Comparison of ENCODE assay signal across 13 cellular contexts in the genomic region with DNA sequence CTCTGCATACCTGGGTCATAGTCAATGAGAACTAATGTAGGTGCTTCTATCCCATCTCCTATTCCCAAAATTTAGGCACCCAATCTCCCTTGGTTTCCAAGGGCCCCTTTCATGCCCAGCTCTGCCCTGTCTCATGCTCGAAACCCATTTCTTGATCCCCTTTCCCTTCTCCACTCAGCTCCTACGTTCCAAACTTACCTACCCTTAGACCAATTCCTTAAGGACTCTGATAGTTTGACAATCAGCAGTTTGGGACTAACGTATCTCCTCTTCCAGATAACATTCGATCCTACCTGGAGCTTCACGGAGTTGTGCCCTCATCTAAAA.
A peak's percentile ranks its signal among the peaks of the same experiment; 100 is the strongest.
DNase-seq lines count a peak whose midpoint lies in the region; ATAC-seq, FAIRE-seq and TF ChIP-seq lines count a peak whose summit lies in the region.
"Had no signal": no experiment of that assay in that cellular context is flagged by ENCODE, and none has a peak within 500 bp of the region (broad histone marks: within the 10 kb centered on the region; RNA-seq: fewer than 3 reads in every experiment).

No MANE protein-coding gene starts in this region.

- H3K4me1 ChIP-seq in RWPE2 (ENCODE audit: insufficient read depth, poor library complexity, severe bottlenecking) (peaks cover 3% of the 10 kb centered on the region), esophagus (ENCODE audit: control insufficient read depth in 2 of 2, insufficient read depth in 2 of 2, low read length in 1 of 2) (peaks cover 0 to 3% of the 10 kb centered on the region in 2 donors), prostate gland (replicated peaks) (peaks cover 4% of the 10 kb centered on the region)

- TF ChIP-seq CTCF in 22Rv1 (IDR thresholded peaks at IDR 0.05) (peak; percentile 43), RWPE2 (IDR thresholded peaks at IDR 0.05; ENCODE audit: poor library complexity, severe bottlenecking) (peak; percentile 34), prostate gland (IDR thresholded peaks at IDR 0.05) (no peak)

- H3K4me3 ChIP-seq in RWPE2 (ENCODE audit: severe bottlenecking) = no peak overlapping the region
- no peak overlapping the region for H3K4me3 ChIP-seq in esophagus (ENCODE audit: low read depth in 1 of 2, low read length in 2 of 2)
- no peak overlapping the region for H3K4me3 ChIP-seq in prostate gland

- no peak for DNase-seq in RWPE2 (ENCODE audit: low spot score)
- no peak for DNase-seq in prostate gland (ENCODE audit: low spot score)
- no peak for DNase-seq in erythroblast (lab: John Stamatoyannopoulos, UW)
- DNase-seq in HCEC 1CT = no peak
- no peak for DNase-seq in GM12891 (ENCODE audit: insufficient read length, low spot score)
- DNase-seq: effector CD4-positive, alpha-beta T cell; Kasumi-1; stimulated activated CD4-positive, alpha-beta T cell treated with anti-CD3 and anti-CD28 coated beads, Interleukin-4, amount 100 ng/mL, for 24 hours had no signal

- no peak for FAIRE-seq in GM12891 (lab: Jason Lieb, UNC)
- FAIRE-seq: RCC 7860 had no signal

- TF ChIP-seq POLR2A in prostate gland (IDR thresholded peaks at IDR 0.05) = no peak
- no peak for TF ChIP-seq POLR2A in erythroblast (IDR thresholded peaks at IDR 0.05; ENCODE audit: low read length)
- no peak for TF ChIP-seq POLR2A in GM12891 (IDR thresholded peaks at IDR 0.05; ENCODE audit: low read depth, low read length)

- intact Hi-C loops in prostate gland (cut with DNase I) = loop anchor here (10.0 kb wide), 1 partner anchor 168 kb away; a partner anchor contains a TSS

- ATAC-seq in RWPE2 (ENCODE audit: low read depth) (no peak), GM19324 (IDR thresholded peaks at IDR 0.05; ENCODE audit: low FRiP score, unreplicated experiment) (no peak)

- H3K36me3 ChIP-seq in RWPE2 (ENCODE audit: low read depth) = no peaks in the 10 kb centered on the region
- no peaks in the 10 kb centered on the region for H3K36me3 ChIP-seq in esophagus (ENCODE audit: control insufficient read depth in 2 of 2, insufficient read depth in 2 of 2, low read length in 1 of 2)
- no peaks in the 10 kb centered on the region for H3K36me3 ChIP-seq in prostate gland

- H3K27me3 ChIP-seq in RWPE2 (ENCODE audit: insufficient read depth, poor library complexity, severe bottlenecking) (no peaks in the 10 kb centered on the region), esophagus (ENCODE audit: control insufficient read depth in 1 of 2, insufficient read depth in 2 of 2, low read length in 2 of 2) (no peaks in the 10 kb centered on the region), prostate gland (replicated peaks; ENCODE audit: insufficient read depth) (no peaks in the 10 kb centered on the region)

- H3K9me3 ChIP-seq in RWPE2 (ENCODE audit: severe bottlenecking) = no peaks in the 10 kb centered on the region
- no peaks in the 10 kb centered on the region for H3K9me3 ChIP-seq in esophagus (ENCODE audit: control insufficient read depth in 2 of 2, insufficient read depth in 1 of 2, low read depth in 1 of 2, low read length in 1 of 2)
- H3K9me3 ChIP-seq in prostate gland = no peaks in the 10 kb centered on the region

- WGBS in esophagus, 2 donors = 55 to 72% methylated on average over 5 of the region's 5 CpGs
- WGBS in prostate gland = 74% methylated on average over 5 of the region's 5 CpGs

- H3K27ac ChIP-seq in 22Rv1 (no peak overlapping the region), RWPE2 (ENCODE audit: poor library complexity, severe bottlenecking) (no peak overlapping the region), esophagus (ENCODE audit: low read depth in 2 of 2, low read length in 1 of 2) (peak overlapping the region; percentile 75 to 78), prostate gland (peak overlapping the region; percentile 78 to 83)
- H3K27ac ChIP-seq: HL-60 had no signal

TF ChIP-seq in GM12891, 5 proteins besides CTCF, POLR2A, EP300 and RAD21:
- TF ChIP-seq POLR2AphosphoS5 (IDR thresholded peaks at IDR 0.05; ENCODE audit: low read depth, low read length) (no peak), SPI1 (IDR thresholded peaks at IDR 0.05; ENCODE audit: low read depth, low read length) (no peak), TAF1 (IDR thresholded peaks at IDR 0.05; ENCODE audit: low read depth, low read length) (no peak), POU2F2 (IDR thresholded peaks at IDR 0.05; ENCODE audit: low read depth, low read length) (no peak), PAX5 (IDR thresholded peaks at IDR 0.05; ENCODE audit: insufficient read depth, low read length, severe bottlenecking) (no peak)

Comparison
In these comparisons a context has a peak if more than half of its experiments do, and no peak if none do; other contexts are left out.
1. H3K27ac ChIP-seq: peak in esophagus (2 of 2) and prostate gland (2 of 2); none in 22Rv1 (single experiment) and RWPE2 (single experiment).
2. CTCF ChIP-seq: peak in 22Rv1 (single experiment) and RWPE2 (single experiment); none in prostate gland (0 of 4).